Comparison of ENCODE assay signal across 8 cellular contexts in genomic region chr7:130668258-130669050, GRCh38.
A peak's percentile ranks its signal among the peaks of the same experiment; 100 is the strongest.
DNase-seq lines count a peak whose midpoint lies in the region; ATAC-seq lines count a peak whose summit lies in the region.

Gene COPG2 (minus strand): TSS chr7:130668748. CDS start chr7:130668668, 80 bp downstream.

- ATAC-seq in GM18873 (IDR thresholded peaks at IDR 0.05; ENCODE audit: low FRiP score, unreplicated experiment) (peak; percentile 91), HG03108 (IDR thresholded peaks at IDR 0.05; ENCODE audit: unreplicated experiment) (peak; percentile 95)

- DNase-seq in AG08396 (ENCODE audit: low spot score) = peak; percentile 99
- peak; percentile 88 for DNase-seq in NCI-H2196 (lab: John Stamatoyannopoulos, UW; ENCODE audit: unreplicated experiment)
- peak; percentile 40 to 65 (median 58) for DNase-seq in activated CD4-positive, CD25-positive, alpha-beta regulatory T cell (lab: John Stamatoyannopoulos, UW)
- peak in 60 of 61 donors; percentile 10 to 86 (median 70) for DNase-seq in caudate nucleus (lab: John Stamatoyannopoulos, UW)
- peak; percentile 80 for DNase-seq in iris pigment epithelial cell (ENCODE audit: low read depth)
- peak; percentile 58 to 72 for DNase-seq in stimulated activated CD4-positive, alpha-beta T cell treated with anti-CD3 and anti-CD28 coated beads, Interleukin-12 subunit alpha, Interleukin-12 subunit beta, amount 100 ng/mL, for 24 hours (ENCODE audit: low read depth in 2 of 2)

- H3K27ac ChIP-seq in caudate nucleus (ENCODE audit: low read depth, low read length) = peak within 1 kb of the TSS; percentile 81

Comparison
In these comparisons a context has a peak if more than half of its experiments do, and no peak if none do; other contexts are left out.
1. Peak in every context shown above with its lines: DNase-seq, ATAC-seq and H3K27ac ChIP-seq.